Comparison of ENCODE assay signal across 17 cellular contexts in the genomic region with DNA sequence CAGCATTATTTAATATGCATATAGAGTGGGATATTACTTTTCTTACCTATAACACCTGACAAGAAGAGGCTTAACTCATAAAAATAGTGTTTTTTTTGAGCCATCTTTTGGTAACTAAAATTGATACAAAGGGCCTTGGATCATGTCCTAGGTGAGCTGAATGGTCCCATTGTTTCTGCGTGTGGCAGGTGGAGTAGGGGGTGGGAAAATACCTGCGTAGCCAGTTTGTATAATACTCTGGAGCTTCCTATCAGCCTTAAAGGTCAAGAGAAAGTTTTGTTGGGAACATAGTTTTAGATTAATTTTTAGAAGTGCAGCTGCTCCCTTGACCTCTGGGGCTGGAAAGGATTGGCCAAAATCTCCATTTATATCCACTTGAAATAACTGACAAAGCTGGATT.
DNase-seq lines count a peak whose midpoint lies in the region; ATAC-seq and TF ChIP-seq lines count a peak whose summit lies in the region.
"Had no signal": no experiment of that assay in that cellular context is flagged by ENCODE, and none has a peak within 500 bp of the region (broad histone marks: within the 10 kb centered on the region; RNA-seq: fewer than 3 reads in every experiment).

No MANE protein-coding gene starts in this region.

- no peaks in the 10 kb centered on the region for H3K79me2 ChIP-seq in mammary epithelial cell (ENCODE audit: insufficient read depth, low read length)

- POLR2A ChIA-PET in T-cell (lab: Charles Lee), result no interaction called here

- intact Hi-C loops in body of pancreas (cut with DNase I) (no loop called here), mammary epithelial cell (cut with micrococcal nuclease) (no loop called here)

- ATAC-seq in body of pancreas (peak; percentile 33), T-cell (replicated peaks in 1 of 4) (no peak), GM21576 (IDR thresholded peaks at IDR 0.05; ENCODE audit: unreplicated experiment) (no peak)
- ATAC-seq: CD8-positive, alpha-beta T cell had no signal

- no peak overlapping the region for H3K27ac Mint-ChIP-seq in T-cell
- H3K27ac Mint-ChIP-seq: CD4-positive, alpha-beta T cell; CD8-positive, alpha-beta T cell had no signal

- no peaks in the 10 kb centered on the region for H3K36me3 ChIP-seq in BLaER1
- H3K36me3 ChIP-seq in BLaER1 treated with 17β-estradiol and CSF1 and Interleukin-3, amounts not matched to agents 10 nM and 100 nM, result no peaks in the 10 kb centered on the region
- no peaks in the 10 kb centered on the region for H3K36me3 ChIP-seq in body of pancreas (replicated peaks in 1 of 2; ENCODE audit: insufficient read depth in 1 of 2, low read depth in 2 of 2)
- no peaks in the 10 kb centered on the region for H3K36me3 ChIP-seq in mammary epithelial cell (ENCODE audit: insufficient read depth, low read length)

- H3K4me3 ChIP-seq in BLaER1, result no peak overlapping the region
- no peak overlapping the region for H3K4me3 ChIP-seq in BLaER1 treated with 17β-estradiol and CSF1 and Interleukin-3, amounts not matched to agents 10 nM and 100 nM
- no peak overlapping the region for H3K4me3 ChIP-seq in body of pancreas
- no peak overlapping the region for H3K4me3 ChIP-seq in mammary epithelial cell (replicated peaks in 1 of 3; ENCODE audit: insufficient read depth in 1 of 3, low read depth in 2 of 3, low read length in 3 of 3)

- H4K20me1 ChIP-seq in BLaER1 (no peaks in the 10 kb centered on the region), mammary epithelial cell (ENCODE audit: insufficient read depth, low read length) (no peaks in the 10 kb centered on the region)
- H4K20me1 ChIP-seq in BLaER1 treated with 17β-estradiol and CSF1 and Interleukin-3, amounts not matched to agents 10 nM and 100 nM, result no peaks in the 10 kb centered on the region

- H3K4me2 ChIP-seq in BLaER1 (peak overlapping the region; percentile 54), mammary epithelial cell (ENCODE audit: insufficient read depth, low read depth, low read length) (no peak overlapping the region)
- peak overlapping the region in 9 of 11 experiments; percentile 3 to 74 (median 43); a peak in 15 of 22 replicates for H3K4me2 ChIP-seq in BLaER1 treated with 17β-estradiol and CSF1 and Interleukin-3, amounts not matched to agents 10 nM and 100 nM

- TF ChIP-seq CTCF in body of pancreas (IDR thresholded peaks at IDR 0.05) (no peak), mammary epithelial cell (conservative IDR thresholded peaks at IDR 0.05 in 1 of 2, IDR thresholded peaks at IDR 0.05 in 1 of 2; ENCODE audit: extremely low read depth in 1 of 2, insufficient read depth in 1 of 2, low read depth in 1 of 2, low read length in 2 of 2) (no peak)

- H3K36me3 Mint-ChIP-seq in T-cell, result no peaks in the 10 kb centered on the region
- H3K36me3 Mint-ChIP-seq: CD8-positive, alpha-beta T cell had no signal

- no peaks in the 10 kb centered on the region for H3K9me3 Mint-ChIP-seq in T-cell
- H3K9me3 Mint-ChIP-seq: CD4-positive, alpha-beta T cell; CD8-positive, alpha-beta T cell had no signal

- H3K4me1 ChIP-seq in BLaER1 (peaks cover 34% of the 10 kb centered on the region), body of pancreas (peaks cover 7% of the 10 kb centered on the region), mammary epithelial cell (ENCODE audit: insufficient read depth, low read length) (no peaks in the 10 kb centered on the region)
- peaks cover 0 to 32% (median 22%) of the 10 kb centered on the region in 10 experiments; a peak in 12 of 20 replicates for H3K4me1 ChIP-seq in BLaER1 treated with 17β-estradiol and CSF1 and Interleukin-3, amounts not matched to agents 10 nM and 100 nM
- H3K4me1 ChIP-seq: Caco-2 had no signal

- in situ Hi-C loops in mammary epithelial cell (cut with MboI; ENCODE audit: low sequenced_read_pairs in 2 of 2), result no loop called here

- WGBS in body of pancreas, 2 donors, result 11 to 28% methylated on average over 2 of the region's 2 CpGs
- WGBS in mammary epithelial cell (ENCODE audit: low coverage, missing lambda C conversion rate), result 7% methylated on average over 2 of the region's 2 CpGs

- BruUV-seq in mammary epithelial cell (replicated peaks; lab: Mats Ljungman, UMichigan), result no TSS peak

- H3K27ac ChIP-seq in BLaER1, result peak overlapping the region; percentile 7
- no peak overlapping the region for H3K27ac ChIP-seq in BLaER1 treated with 17β-estradiol and CSF1 and Interleukin-3, amounts not matched to agents 10 nM and 100 nM
- no peak overlapping the region for H3K27ac ChIP-seq in body of pancreas
- no peak overlapping the region for H3K27ac ChIP-seq in mammary epithelial cell (ENCODE audit: insufficient read depth, low read depth, low read length)
- H3K27ac ChIP-seq: C4-2B had no signal

- H3K9ac ChIP-seq in BLaER1 (no peak overlapping the region), mammary epithelial cell (ENCODE audit: insufficient read depth, low read length) (no peak overlapping the region)
- no peak overlapping the region for H3K9ac ChIP-seq in BLaER1 treated with 17β-estradiol and CSF1 and Interleukin-3, amounts not matched to agents 10 nM and 100 nM

- DNase-seq in NCI-H526 (lab: John Stamatoyannopoulos, UW), result peak; percentile 40 to 65
- no peak for DNase-seq in body of pancreas
- DNase-seq in T-cell, result no peak
- DNase-seq in stimulated activated CD4-positive, alpha-beta T cell treated with anti-CD3 and anti-CD28 coated beads, Interleukin-4, amount 100 ng/mL, for 1 hour, result no peak
- no peak for DNase-seq in mammary epithelial cell
- DNase-seq: 8988T; ACHN; Caco-2; Calu3; CD4-positive, alpha-beta T cell; CD8-positive, alpha-beta T cell; DMS79 treated with DMSO at 0.1 percent for 48 hours; GF-D8 had no signal

- H3K27me3 Mint-ChIP-seq in T-cell, result peaks cover 11 to 23% of the 10 kb centered on the region in 2 donors

- dilution Hi-C loops in mammary epithelial cell (cut with HindIII; ENCODE audit: low sequenced_read_pairs), result loop anchor here (5.0 kb wide), 1 partner anchor 69 kb away; no protein-coding TSS in a partner anchor

- H3K27me3 ChIP-seq in BLaER1 (no peaks in the 10 kb centered on the region), body of pancreas (no peaks in the 10 kb centered on the region), mammary epithelial cell (ENCODE audit: insufficient read depth, low read length) (no peaks in the 10 kb centered on the region)
- no peaks in the 10 kb centered on the region for H3K27me3 ChIP-seq in BLaER1 treated with 17β-estradiol and CSF1 and Interleukin-3, amounts not matched to agents 10 nM and 100 nM

- TF ChIP-seq POLR2A in body of pancreas (IDR thresholded peaks at IDR 0.05), result no peak

- H3K4me3 Mint-ChIP-seq in T-cell, result no peak overlapping the region
- H3K4me3 Mint-ChIP-seq: CD4-positive, alpha-beta T cell; CD8-positive, alpha-beta T cell had no signal

- no peak overlapping the region for H2AFZ ChIP-seq in mammary epithelial cell (ENCODE audit: low read depth, low read length)

- H3K4me1 Mint-ChIP-seq in T-cell, result peaks cover 0 to 6% (median 2%) of the 10 kb centered on the region in 3 donors

- H3K9me3 ChIP-seq in BLaER1 (peaks cover 20% of the 10 kb centered on the region), body of pancreas (no peaks in the 10 kb centered on the region), mammary epithelial cell (replicated peaks; ENCODE audit: insufficient read depth, low read length) (no peaks in the 10 kb centered on the region)
- H3K9me3 ChIP-seq in BLaER1 treated with 17β-estradiol and CSF1 and Interleukin-3, amounts not matched to agents 10 nM and 100 nM (replicated peaks in 1 of 11), result peaks cover 5 to 25% (median 11%) of the 10 kb centered on the region in 11 experiments; a peak in 15 of 22 replicates
- H3K9me3 ChIP-seq: Caco-2 had no signal

- CTCF ChIA-PET in T-cell (lab: Charles Lee), result interaction anchor here (0.6 to 0.9 kb wide), 3 partner anchors 23 to 488 kb away, joined by 3 to 5 read pairs (median 4); no protein-coding TSS in a partner anchor
- CTCF ChIA-PET in mammary epithelial cell (lab: Charles Lee; ENCODE audit: low non-redundant PET), result no interaction called here

Comparison
In these comparisons a context has a peak if more than half of its experiments do, and no peak if none do; other contexts are left out.
1. DNase-seq: peak in NCI-H526 (2 of 2); none in body of pancreas (0 of 4), T-cell (0 of 34), stimulated activated CD4-positive, alpha-beta T cell treated with anti-CD3 and anti-CD28 coated beads, Interleukin-4, amount 100 ng/mL, for 1 hour (single experiment) and mammary epithelial cell (single experiment).